8 cellular contexts compared by ENCODE assay signal in genomic region chr10:6580279-6581029, GRCh38. TPM values are rescaled to one million over a fixed set of nuclear protein-coding genes. Genes with fewer than 3 reads are reported as not detected.
A peak's percentile ranks its signal among the peaks of the same experiment; 100 is the strongest.
DNase-seq lines count a peak whose midpoint lies in the region; ATAC-seq and TF ChIP-seq lines count a peak whose summit lies in the region.

No MANE protein-coding gene starts in this region.

- no peaks in the 10 kb centered on the region; the same call in 2 of the 3 replicates for H3K9me3 Mint-ChIP-seq in GM23338

- peak in 1 of 2 experiments; percentile 64; a peak in 2 of 4 replicates for TF ChIP-seq CTCF in GM23338 (conservative IDR thresholded peaks at IDR 0.05; ENCODE audit: low read depth in 2 of 2)
- no peak for TF ChIP-seq CTCF in coronary artery (IDR thresholded peaks at IDR 0.05)

- peaks cover 6% of the 10 kb centered on the region; the same call in 1 of the 2 replicates for H3F3A ChIP-seq in GM23338 (replicated peaks; ENCODE audit: low read depth)

- H3K4me2 ChIP-seq in GM23338: peak overlapping the region; percentile 92

- no peaks in the 10 kb centered on the region for H3K27me3 ChIP-seq in GM23338 (ENCODE audit: insufficient read depth)

- H3K36me3 ChIP-seq in GM23338 (ENCODE audit: insufficient read depth): peaks cover 29% of the 10 kb centered on the region

- H3K27ac Mint-ChIP-seq in GM23338: peak overlapping the region; percentile 85

- peak overlapping the region; percentile 87 for H3K4me3 Mint-ChIP-seq in GM23338

- H3K4me3 ChIP-seq in GM23338 (peak overlapping the region; percentile 76), coronary artery (peak overlapping the region; percentile 70)

- H3K27me3 Mint-ChIP-seq in GM23338 (ENCODE audit: insufficient read depth, low read depth, poor library complexity): peaks cover 8% of the 10 kb centered on the region

- no peaks in the 10 kb centered on the region for H3K9me2 ChIP-seq in GM23338 (ENCODE audit: insufficient read depth)

- peak overlapping the region; percentile 77 for H2AFZ ChIP-seq in GM23338

- H3K79me2 ChIP-seq in GM23338 (replicated peaks; ENCODE audit: insufficient read depth): peaks cover 56% of the 10 kb centered on the region

- H4K20me1 ChIP-seq in GM23338 (replicated peaks; ENCODE audit: insufficient read depth): 0 out of 2 replicates have a peak, but pooled peaks cover 8% of the 10 kb centered on the region

- H3K36me3 Mint-ChIP-seq in GM23338 (ENCODE audit: low read depth): peaks cover 36% of the 10 kb centered on the region

- H3K4me1 ChIP-seq in GM23338 (ENCODE audit: insufficient read depth): peaks cover 22% of the 10 kb centered on the region

- peak; percentile 79 for ATAC-seq in GM23338
- ATAC-seq in HG03378 (IDR thresholded peaks at IDR 0.05; ENCODE audit: unreplicated experiment): no peak

- DNase-seq in GM03348 (ENCODE audit: low spot score): peak; percentile 91
- peak; percentile 82 for DNase-seq in GM23338 (ENCODE audit: low spot score)
- peak; percentile 82 for DNase-seq in LoVo (ENCODE audit: low spot score)
- DNase-seq in activated CD4-positive, alpha-beta T cell treated with anti-CD3 and anti-CD28 coated beads for 48 hours: peak; percentile 91
- DNase-seq in coronary artery (ENCODE audit: low spot score): no peak
- peak; percentile 92 for DNase-seq in left kidney (ENCODE audit: low read depth, low spot score)
- peak; percentile 90 to 92 for DNase-seq in stimulated activated CD4-positive, alpha-beta T cell treated with anti-CD3 and anti-CD28 coated beads, Interleukin-2, amount 100 ng/mL, for 24 hours

- peaks cover 33% of the 10 kb centered on the region for H3K4me1 Mint-ChIP-seq in GM23338

- H3K27ac ChIP-seq in GM23338 (ENCODE audit: low read depth) (peak overlapping the region; percentile 73), coronary artery (no peak overlapping the region)

TF ChIP-seq in GM23338, 12 proteins besides CTCF, POLR2A, EP300 and RAD21:
- no peak for TF ChIP-seq ZNF462 (CRISPR knock-in tag; IDR thresholded peaks at IDR 0.05)
- TF ChIP-seq EZH2phosphoT487 (IDR thresholded peaks at IDR 0.05; ENCODE audit: unreplicated experiment): no peak
- no peak for TF ChIP-seq EZH2 (IDR thresholded peaks at IDR 0.05; ENCODE audit: low read depth, unreplicated experiment)
- no peak for TF ChIP-seq ETS1 (IDR thresholded peaks at IDR 0.05)
- peak; percentile 84 for TF ChIP-seq POLR2AphosphoS5 (IDR thresholded peaks at IDR 0.05; ENCODE audit: low read depth)
- no peak for TF ChIP-seq REST (IDR thresholded peaks at IDR 0.05; ENCODE audit: unreplicated experiment)

RNA-seq across cellular contexts. Expression of gene PRKCQ, which starts 0.4 kb away (rescaled TPM):
- 27.5 and 28.5 TPM in 2 replicates for total RNA-seq in GM23338 (2014; rRNA removed; shearing (Covaris generic))
- polyA plus RNA-seq in GM23338 (2016; fragmentation: Nextera tagmentation; extraction: Ambion mirVana): 10.8 and 12.6 TPM in 2 replicates
